ENCODE assay signal across 8 cellular contexts in genomic region chr16:64983983-64984382, GRCh38.
DNase-seq lines count a peak whose midpoint lies in the region; ATAC-seq and TF ChIP-seq lines count a peak whose summit lies in the region.

No MANE protein-coding gene starts in this region.

- H3K9me2 ChIP-seq in Karpas-422 (replicated peaks; ENCODE audit: insufficient read depth, low read length) = no peaks in the 10 kb centered on the region

- no peak overlapping the region for H3K4me3 Mint-ChIP-seq in type B pancreatic cell

- H3K4me1 ChIP-seq in Karpas-422 (ENCODE audit: low read length) = no peaks in the 10 kb centered on the region
- H3K4me1 ChIP-seq in adrenal gland (replicated peaks in 1 of 2) = no peaks in the 10 kb centered on the region
- H3K4me1 ChIP-seq in prostate gland (replicated peaks) = no peaks in the 10 kb centered on the region

- H3K4me2 ChIP-seq in Karpas-422 (ENCODE audit: low read depth, low read length, poor library complexity, severe bottlenecking) = no peak overlapping the region

- H3K4me3 ChIP-seq in Karpas-422 (ENCODE audit: low read length) (no peak overlapping the region), adrenal gland (no peak overlapping the region), prostate gland (no peak overlapping the region)

- H3K27ac ChIP-seq in Karpas-422 (ENCODE audit: low read length) (no peak overlapping the region), adrenal gland (no peak overlapping the region), prostate gland (no peak overlapping the region)

- H3K9me3 Mint-ChIP-seq in type B pancreatic cell = no peaks in the 10 kb centered on the region

- H2AFZ ChIP-seq in Karpas-422 (ENCODE audit: low read length) = no peak overlapping the region

- H3K79me2 ChIP-seq in Karpas-422 (ENCODE audit: low read length) = no peaks in the 10 kb centered on the region

- intact Hi-C loops in adrenal gland (cut with DNase I) = no loop called here
- intact Hi-C loops in prostate gland (cut with DNase I) = no loop called here

- DNase-seq in COLO829 (ENCODE audit: low spot score) (peak; percentile 54), Karpas-422 (peak; percentile 82), adrenal gland (peak in 6 of 7 donors; percentile 10 to 51 (median 18)), iPS DF 19.7 (ENCODE audit: low read depth, low spot score) (peak; percentile 48), type B pancreatic cell (ENCODE audit: extremely low spot score, unreplicated experiment) (no peak), prostate gland (ENCODE audit: low spot score) (no peak)

- peaks cover 18% of the 10 kb centered on the region for H3K4me1 Mint-ChIP-seq in type B pancreatic cell (ENCODE audit: unreplicated experiment)

- no peaks in the 10 kb centered on the region for H4K20me1 ChIP-seq in Karpas-422 (ENCODE audit: insufficient read depth, low read depth, low read length)

- H3K36me3 ChIP-seq in Karpas-422 (ENCODE audit: insufficient read depth, low read length) (no peaks in the 10 kb centered on the region), adrenal gland (replicated peaks in 1 of 2) (peaks cover 0 to 6% of the 10 kb centered on the region in 2 donors), prostate gland (no peaks in the 10 kb centered on the region)

- peaks cover 47% of the 10 kb centered on the region for H3K36me3 Mint-ChIP-seq in type B pancreatic cell

- TF ChIP-seq POLR2A in adrenal gland (IDR thresholded peaks at IDR 0.05) (no peak), prostate gland (IDR thresholded peaks at IDR 0.05) (no peak)

- H3K9me3 ChIP-seq in Karpas-422 (ENCODE audit: low read length) (no peaks in the 10 kb centered on the region), adrenal gland (replicated peaks in 1 of 3) (no peaks in the 10 kb centered on the region), prostate gland (no peaks in the 10 kb centered on the region)

- H3K27me3 ChIP-seq in Karpas-422 (ENCODE audit: low read length) (no peaks in the 10 kb centered on the region), adrenal gland (no peaks in the 10 kb centered on the region), prostate gland (replicated peaks; ENCODE audit: insufficient read depth) (no peaks in the 10 kb centered on the region)

- no peak overlapping the region for H3K9ac ChIP-seq in Karpas-422 (ENCODE audit: low read length)

- TF ChIP-seq CTCF in adrenal gland (IDR thresholded peaks at IDR 0.05) (peak in 5 of 6 experiments; percentile 7 to 27 (median 23)), type B pancreatic cell (conservative IDR thresholded peaks at IDR 0.05) (peak; percentile 70), prostate gland (IDR thresholded peaks at IDR 0.05) (peak in 1 of 4 experiments; percentile 34)

- WGBS in adrenal gland, 4 donors = 31 to 86% (median 36%) methylated on average over 1 to 2 of the region's 2 CpGs
- WGBS in prostate gland = 27% methylated on average over 2 of the region's 2 CpGs

- H3K27me3 Mint-ChIP-seq in type B pancreatic cell = no peaks in the 10 kb centered on the region

- ATAC-seq in HG02970 (IDR thresholded peaks at IDR 0.05; ENCODE audit: low FRiP score, unreplicated experiment) = no peak
- no peak for ATAC-seq in HG02571 (IDR thresholded peaks at IDR 0.05; ENCODE audit: unreplicated experiment)

- no peak overlapping the region for H3K27ac Mint-ChIP-seq in type B pancreatic cell

Comparison
In these comparisons a context has a peak if more than half of its experiments do, and no peak if none do; other contexts are left out.
1. DNase-seq: peak in COLO829 (single experiment), Karpas-422 (single experiment), adrenal gland (6 of 7) and iPS DF 19.7 (single experiment); none in type B pancreatic cell (single experiment) and prostate gland (single experiment).